Comparison of ENCODE assay signal across 17 cellular contexts in the genomic region with DNA sequence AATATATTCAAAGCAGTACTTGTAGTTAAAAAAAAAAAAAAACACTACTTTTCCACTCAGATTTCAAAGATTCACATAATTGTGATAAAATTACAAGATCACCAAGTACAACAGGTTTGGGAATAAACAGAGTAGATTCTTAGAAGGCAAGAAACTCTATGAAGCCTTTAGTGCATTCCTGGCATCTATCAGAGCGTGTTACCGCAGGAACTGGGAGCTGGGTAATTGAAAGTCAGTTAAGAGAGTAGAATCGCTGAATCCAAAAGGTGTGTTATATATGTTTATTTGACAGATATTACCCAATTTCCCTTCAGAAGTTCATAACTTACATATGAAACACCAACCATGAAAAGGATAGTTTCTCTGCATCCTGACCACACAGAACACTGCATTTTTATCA.
DNase-seq lines count a peak whose midpoint lies in the region; ATAC-seq, FAIRE-seq and TF ChIP-seq lines count a peak whose summit lies in the region.
"Had no signal": no experiment of that assay in that cellular context is flagged by ENCODE, and none has a peak within 500 bp of the region (broad histone marks: within the 10 kb centered on the region; RNA-seq: fewer than 3 reads in every experiment).

No MANE protein-coding gene starts in this region.

- H3K9me3 ChIP-seq in kidney (ENCODE audit: control insufficient read depth in 1 of 2, low read length in 2 of 2) (no peaks in the 10 kb centered on the region), vagina (no peaks in the 10 kb centered on the region), Caco-2 (no peaks in the 10 kb centered on the region)
- H3K9me3 ChIP-seq: BLaER1 had no signal

- peaks cover 33% of the 10 kb centered on the region for H3K27me3 Mint-ChIP-seq in Caco-2 (ENCODE audit: insufficient read depth, unreplicated experiment)

- no peaks in the 10 kb centered on the region for H3K4me1 ChIP-seq in kidney (ENCODE audit: control insufficient read depth in 1 of 2, insufficient read depth in 1 of 2, low read depth in 1 of 2, low read length in 2 of 2)
- H3K4me1 ChIP-seq in vagina = no peaks in the 10 kb centered on the region
- H3K4me1 ChIP-seq in Caco-2 = no peaks in the 10 kb centered on the region
- H3K4me1 ChIP-seq: BLaER1 had no signal

- peak; percentile 50 for DNase-seq in RCC 7860 (ENCODE audit: low spot score)
- no peak for DNase-seq in kidney
- peak; percentile 81 for DNase-seq in left kidney (ENCODE audit: low read depth, low spot score)
- no peak for DNase-seq in stimulated activated naive CD4-positive, alpha-beta T cell treated with Interleukin-2 at 50 U/mL for 16 hours (lab: John Stamatoyannopoulos, UW)
- no peak for DNase-seq in vagina (ENCODE audit: extremely low spot score in 2 of 2)
- no peak for DNase-seq in Caco-2
- DNase-seq: 8988T; CD8-positive, alpha-beta T cell; H9 had no signal

- H3K4me1 Mint-ChIP-seq in Caco-2 (ENCODE audit: low read depth, unreplicated experiment) = no peaks in the 10 kb centered on the region
- H3K4me1 Mint-ChIP-seq: H9 had no signal

- H3K4me3 ChIP-seq in kidney (ENCODE audit: low read length in 2 of 2) (no peak overlapping the region), vagina (no peak overlapping the region), Caco-2 (ENCODE audit: low read depth, low read length) (no peak overlapping the region)
- H3K4me3 ChIP-seq: BLaER1 had no signal

- H3K27me3 ChIP-seq in vagina = no peaks in the 10 kb centered on the region
- H3K27me3 ChIP-seq in Caco-2 (replicated peaks; ENCODE audit: control insufficient read depth, insufficient read depth, low read length) = no peaks in the 10 kb centered on the region
- H3K27me3 ChIP-seq: BLaER1 had no signal

- CTCF ChIA-PET in Caco-2 (lab: Charles Lee) = no interaction called here

- no peak overlapping the region for H3K27ac ChIP-seq in kidney (ENCODE audit: low read depth in 2 of 2, low read length in 2 of 2)
- H3K27ac ChIP-seq in vagina = no peak overlapping the region
- H3K27ac ChIP-seq: BLaER1 had no signal

- H3K9ac ChIP-seq in kidney (ENCODE audit: low read length in 2 of 2) = no peak overlapping the region
- H3K9ac ChIP-seq: BLaER1 had no signal

- no peak for ATAC-seq in activated CD4-positive, CD25-positive, alpha-beta regulatory T cell treated with anti-CD3 and anti-CD28 coated beads, Interleukin-2, amount 50 U/mL, for 24 hours
- ATAC-seq: CD8-positive, alpha-beta T cell; HepG2 had no signal

- intact Hi-C loops in kidney (cut with DNase I) (no loop called here), vagina (cut with DNase I) (no loop called here), Caco-2 (cut with micrococcal nuclease; ENCODE audit: unreplicated experiment) (no loop called here)

- TF ChIP-seq POLR2A in vagina (IDR thresholded peaks at IDR 0.05) = no peak

- H3K36me3 ChIP-seq in kidney (ENCODE audit: control insufficient read depth in 1 of 2, insufficient read depth in 2 of 2, low read length in 2 of 2) = no peaks in the 10 kb centered on the region
- H3K36me3 ChIP-seq in vagina = no peaks in the 10 kb centered on the region
- H3K36me3 ChIP-seq in Caco-2 (ENCODE audit: control insufficient read depth, insufficient read depth, low read length) = no peaks in the 10 kb centered on the region
- H3K36me3 ChIP-seq: BLaER1 had no signal

- no peak overlapping the region for H3K27ac Mint-ChIP-seq in Caco-2 (ENCODE audit: unreplicated experiment)
- H3K27ac Mint-ChIP-seq: CD8-positive, alpha-beta T cell; H9 had no signal

- H3K9me3 Mint-ChIP-seq in Caco-2 (ENCODE audit: unreplicated experiment) = no peaks in the 10 kb centered on the region
- H3K9me3 Mint-ChIP-seq: CD14-positive monocyte; CD8-positive, alpha-beta T cell; H9 had no signal

- H3K4me3 Mint-ChIP-seq in Caco-2 (ENCODE audit: unreplicated experiment) = no peak overlapping the region
- H3K4me3 Mint-ChIP-seq: CD14-positive monocyte; CD8-positive, alpha-beta T cell; H9 had no signal

- FAIRE-seq in RCC 7860 (lab: Jason Lieb, UNC) (peak; percentile 89), kidney (lab: Jason Lieb, UNC) (peak; percentile 64)
- FAIRE-seq: G401.6, GM12891, GM19239, H1, HepG2 had no signal

- TF ChIP-seq CTCF in kidney (IDR thresholded peaks at IDR 0.05; ENCODE audit: borderline replicate concordance, extremely low read depth, insufficient read depth) (no peak), vagina (IDR thresholded peaks at IDR 0.05) (no peak), Caco-2 (IDR thresholded peaks at IDR 0.05; ENCODE audit: insufficient read depth in 1 of 2, low read depth in 1 of 2, low read length in 1 of 2, severe bottlenecking in 1 of 2, unreplicated experiment in 1 of 2) (no peak)

- no TSS peak for BruUV-seq in Caco-2 (replicated peaks; lab: Mats Ljungman, UMichigan)

- no peaks in the 10 kb centered on the region for H3K36me3 Mint-ChIP-seq in Caco-2 (ENCODE audit: insufficient read depth, unreplicated experiment)
- H3K36me3 Mint-ChIP-seq: CD14-positive monocyte; CD8-positive, alpha-beta T cell had no signal

- POLR2A ChIA-PET in Caco-2 (lab: Charles Lee) = no interaction called here

Comparison
In these comparisons a context has a peak if more than half of its experiments do, and no peak if none do; other contexts are left out.
1. DNase-seq: peak in RCC 7860 (single experiment) and left kidney (single experiment); none in kidney (single experiment), stimulated activated naive CD4-positive, alpha-beta T cell treated with Interleukin-2 at 50 U/mL for 16 hours (single experiment), vagina (0 of 2) and Caco-2 (0 of 2).